14 cellular contexts compared by ENCODE assay signal in the genomic region with DNA sequence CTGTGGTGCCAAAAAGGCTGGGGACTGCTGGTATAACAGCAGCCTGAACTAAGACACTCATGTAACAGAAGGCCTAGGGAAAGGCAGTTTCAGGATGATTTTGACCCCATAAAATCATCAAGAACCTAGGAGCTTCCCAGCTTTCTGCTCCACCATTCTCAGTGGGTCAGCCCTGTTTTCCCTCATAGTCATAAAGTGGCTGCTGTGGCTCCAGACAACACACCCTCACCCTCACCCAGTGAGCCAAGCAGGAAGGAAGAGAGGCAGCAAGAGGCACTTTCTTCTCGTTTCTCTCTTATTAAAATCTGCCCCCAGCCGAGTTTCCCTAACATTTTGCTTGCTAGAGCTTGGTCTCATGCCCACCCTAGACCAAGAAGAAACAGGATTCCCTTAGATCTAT.
DNase-seq lines count a peak whose midpoint lies in the region; ATAC-seq, FAIRE-seq and TF ChIP-seq lines count a peak whose summit lies in the region.
"Had no signal": no experiment of that assay in that cellular context is flagged by ENCODE, and none has a peak within 500 bp of the region (broad histone marks: within the 10 kb centered on the region; RNA-seq: fewer than 3 reads in every experiment).

No MANE protein-coding gene starts in this region.

- TF ChIP-seq CTCF in K562 (IDR thresholded peaks at IDR 0.05 in 2 of 3, conservative IDR thresholded peaks at IDR 0.05 in 1 of 3; ENCODE audit: insufficient read depth in 2 of 3, low read depth in 1 of 3, low read length in 3 of 3) (no peak), thoracic aorta (IDR thresholded peaks at IDR 0.05) (no peak)

- H3K27ac ChIP-seq in HUES6 (ENCODE audit: low read depth, low read length) (peak overlapping the region; percentile 4; the same call in 1 of the 2 replicates), K562 (ENCODE audit: extremely low read depth, low read depth, low read length) (no peak overlapping the region), mesendoderm (ENCODE audit: low read depth, low read length) (no peak overlapping the region), thoracic aorta (peak overlapping the region; percentile 71 to 80)
- H3K27ac ChIP-seq: vagina had no signal

- peak overlapping the region; percentile 13 for H3K18ac ChIP-seq in mesendoderm (ENCODE audit: low read length)

- BruUV-seq in K562 (replicated peaks; lab: Mats Ljungman, UMichigan) = no TSS peak

- CTCF ChIA-PET in K562 (lab: Yijun Ruan, JAX; ENCODE audit: low intra/inter-chr PET ratio) = no interaction called here

- H2AK5ac ChIP-seq in mesendoderm (ENCODE audit: low read length) = no peak overlapping the region

- WGBS in K562 (ENCODE audit: insufficient coverage, low coverage, missing lambda C conversion rate) = no CpG with 5 or more reads among the region's 2 CpGs
- no CpG with 5 or more reads among the region's 2 CpGs for WGBS in mesendoderm (ENCODE audit: extremely low coverage, insufficient coverage, low lambda C conversion rate)

- no peak for TF ChIP-seq POLR2A in K562 (conservative IDR thresholded peaks at IDR 0.05)

- no peak overlapping the region for H3K56ac ChIP-seq in mesendoderm (ENCODE audit: low read length)

- no peaks in the 10 kb centered on the region for H3K79me1 ChIP-seq in mesendoderm (ENCODE audit: low read length)

- H3K4me1 ChIP-seq in HUES6 (ENCODE audit: control insufficient read depth, insufficient read depth, low read length) (peaks cover 17% of the 10 kb centered on the region; the same call in 1 of the 2 replicates), K562 (replicated peaks in 1 of 2; ENCODE audit: control insufficient read depth in 2 of 2, insufficient read depth in 2 of 2, low read length in 2 of 2) (peaks cover 9 to 21% of the 10 kb centered on the region in 2 experiments; a peak in 4 of 5 replicates), mesendoderm (ENCODE audit: control insufficient read depth, low read depth, low read length) (no peaks in the 10 kb centered on the region), thoracic aorta (ENCODE audit: control insufficient read depth in 1 of 2, low read depth in 2 of 2) (peaks cover 27 to 33% of the 10 kb centered on the region in 2 donors)

- no peaks in the 10 kb centered on the region for H4K20me1 ChIP-seq in K562 (replicated peaks; ENCODE audit: control insufficient read depth, insufficient read depth, low read length)

- intact Hi-C loops in K562 (cut with micrococcal nuclease) = no loop called here

- H2BK5ac ChIP-seq in mesendoderm (ENCODE audit: low read length) = no peak overlapping the region

- H4K5ac ChIP-seq in mesendoderm (ENCODE audit: low read length) = no peak overlapping the region

- no peak overlapping the region for H2AFZ ChIP-seq in K562 (ENCODE audit: low read depth, low read length)

- H3K4ac ChIP-seq in mesendoderm (ENCODE audit: low read depth, low read length) = no peak overlapping the region

- H3K27me3 ChIP-seq in HUES6 (ENCODE audit: control insufficient read depth, insufficient read depth, low read length) (no peaks in the 10 kb centered on the region), K562 (ENCODE audit: control insufficient read depth in 2 of 2, insufficient read depth in 2 of 2, low read length in 2 of 2) (no peaks in the 10 kb centered on the region), mesendoderm (ENCODE audit: insufficient read depth, low read length, poor library complexity) (no peaks in the 10 kb centered on the region), thoracic aorta (replicated peaks; ENCODE audit: insufficient read depth) (no peaks in the 10 kb centered on the region)
- H3K27me3 ChIP-seq: vagina had no signal

- H2BK120ac ChIP-seq in mesendoderm (ENCODE audit: low read depth, low read length) = no peak overlapping the region

- FAIRE-seq in K562 (lab: Jason Lieb, UNC) = no peak

- H3K79me2 ChIP-seq in K562 (ENCODE audit: control insufficient read depth, insufficient read depth, low read length) = no peaks in the 10 kb centered on the region
- H3K79me2 ChIP-seq in mesendoderm (ENCODE audit: control insufficient read depth, insufficient read depth, low read length) = no peaks in the 10 kb centered on the region

- H4K8ac ChIP-seq in mesendoderm (ENCODE audit: low read depth, low read length) = no peak overlapping the region

- no peak overlapping the region for H3K4me2 ChIP-seq in K562 (ENCODE audit: insufficient read depth, low read length)
- no peak overlapping the region for H3K4me2 ChIP-seq in mesendoderm (ENCODE audit: low read length)

- H3K23ac ChIP-seq in mesendoderm (ENCODE audit: low read length) = no peak overlapping the region

- H3K4me3 ChIP-seq in HUES6 (ENCODE audit: low read depth, low read length) (no peak overlapping the region), K562 (no peak overlapping the region), mesendoderm (ENCODE audit: low read length) (no peak overlapping the region), thoracic aorta (no peak overlapping the region)
- H3K4me3 ChIP-seq: prostate gland, vagina had no signal

- no peaks in the 10 kb centered on the region for H3K9me1 ChIP-seq in K562 (ENCODE audit: control insufficient read depth, insufficient read depth, low read length)

- H3K9me3 ChIP-seq in HUES6 (ENCODE audit: control insufficient read depth, insufficient read depth, low read depth, low read length) (no peaks in the 10 kb centered on the region; the same call in 1 of the 2 replicates), K562 (replicated peaks; ENCODE audit: control insufficient read depth, insufficient read depth, low read depth, low read length) (no peaks in the 10 kb centered on the region), thoracic aorta (no peaks in the 10 kb centered on the region)
- H3K9me3 ChIP-seq: prostate gland, vagina had no signal

- TF ChIP-seq RAD21 in K562 (CRISPR knock-in tag; conservative IDR thresholded peaks at IDR 0.05 in 1 of 2, IDR thresholded peaks at IDR 0.05 in 1 of 2) = no peak

- DNase-seq in K562 (ENCODE audit: extremely low read depth in 1 of 4, low spot score in 3 of 4) (no peak), mesendoderm (no peak), thoracic aorta (ENCODE audit: low spot score) (no peak), SIG-M5 (lab: John Stamatoyannopoulos, UW) (no peak), DMS114 treated with DMSO at 0.1 percent for 48 hours (lab: John Stamatoyannopoulos, UW; ENCODE audit: unreplicated experiment) (no peak)
- DNase-seq: activated CD4-positive, alpha-beta T cell treated with anti-CD3 and anti-CD28 coated beads, Interleukin-2, amount 50 U/mL, for 1 hour; activated naive CD4-positive, alpha-beta T cell treated with anti-CD3 and anti-CD28 coated beads, Interleukin-2, amount 50 U/mL, for 16 hours; NCI-H2081 treated with DMSO at 0.1 percent for 48 hours; NCI-H345; NCI-H82 had no signal

- H2BK15ac ChIP-seq in mesendoderm (replicated peaks; ENCODE audit: low read depth) = no peak overlapping the region

- H3K9ac ChIP-seq in HUES6 (ENCODE audit: low read length) = peak overlapping the region; percentile 2
- no peak overlapping the region for H3K9ac ChIP-seq in K562 (ENCODE audit: insufficient read depth in 1 of 2, low read depth in 2 of 2, low read length in 2 of 2)
- H3K9ac ChIP-seq in mesendoderm (ENCODE audit: low read length) = no peak overlapping the region

- ATAC-seq in K562 (no peak), thoracic aorta (ENCODE audit: insufficient number of reproducible peaks, low FRiP score, low read depth) (no peak), HG03139 (IDR thresholded peaks at IDR 0.05; ENCODE audit: unreplicated experiment) (no peak)

- in situ Hi-C loops in K562 (cut with MboI) = no loop called here

- POLR2A ChIA-PET in K562 (lab: Yijun Ruan, JAX) = interaction anchor here (1.0 kb wide), 1 partner anchor 25 kb away, joined by 4 read pairs; no protein-coding TSS in a partner anchor

- H3K36me3 ChIP-seq in HUES6 (ENCODE audit: control insufficient read depth, insufficient read depth, low read length) (no peaks in the 10 kb centered on the region), K562 (ENCODE audit: control insufficient read depth, insufficient read depth, low read length) (no peaks in the 10 kb centered on the region), mesendoderm (ENCODE audit: control insufficient read depth, insufficient read depth, low read length) (no peaks in the 10 kb centered on the region), thoracic aorta (no peaks in the 10 kb centered on the region)
- H3K36me3 ChIP-seq: prostate gland, vagina had no signal

- TF ChIP-seq EP300 in K562 (IDR thresholded peaks at IDR 0.05; ENCODE audit: low read length) = no peak

TF ChIP-seq in K562, 482 proteins besides CTCF, POLR2A, EP300 and RAD21:
- TF ChIP-seq BCOR (IDR thresholded peaks at IDR 0.05) (peak; percentile 64), ZBED1 (IDR thresholded peaks at IDR 0.05) (no peak), ZNF3 (CRISPR knock-in tag; IDR thresholded peaks at IDR 0.05) (no peak), SMARCA5 (IDR thresholded peaks at IDR 0.05) (peak; percentile 60; the same call in 1 of the 2 replicates), SRSF1 (IDR thresholded peaks at IDR 0.05; ENCODE audit: low read depth, low read length) (no peak), TAL1 (IDR thresholded peaks at IDR 0.05) (no peak), MTA3 (IDR thresholded peaks at IDR 0.05; ENCODE audit: borderline replicate concordance) (no peak), MCM2 (IDR thresholded peaks at IDR 0.05; ENCODE audit: low read depth) (no peak), SREBF1 (IDR thresholded peaks at IDR 0.05; ENCODE audit: borderline replicate concordance, low read depth, low read length) (no peak), ZNF444 (CRISPR knock-in tag; IDR thresholded peaks at IDR 0.05) (no peak), RBM25 (IDR thresholded peaks at IDR 0.05; ENCODE audit: low read depth, low read length, severe bottlenecking) (peak; percentile 94), FUS (optimal IDR thresholded peaks at IDR 0.05; ENCODE audit: low read depth, low read length) (no peak), ARNT (IDR thresholded peaks at IDR 0.05) (no peak), FOXA3 (CRISPR knock-in tag; conservative IDR thresholded peaks at IDR 0.05 in 1 of 2, IDR thresholded peaks at IDR 0.05 in 1 of 2) (no peak), CBFB (CRISPR knock-in tag; IDR thresholded peaks at IDR 0.05) (no peak), TCFL5 (CRISPR knock-in tag; conservative IDR thresholded peaks at IDR 0.05) (no peak), ZC3H8 (IDR thresholded peaks at IDR 0.05) (no peak)
- TF ChIP-seq, protein P1, sequence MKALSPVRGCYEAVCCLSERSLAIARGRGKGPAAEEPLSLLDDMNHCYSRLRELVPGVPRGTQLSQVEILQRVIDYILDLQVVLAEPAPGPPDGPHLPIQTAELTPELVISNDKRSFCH (CRISPR knock-in tag; IDR thresholded peaks at IDR 0.05) = no peak
- TF ChIP-seq, protein P1 (tag; IDR thresholded peaks at IDR 0.05) = no peak
- TF ChIP-seq, protein P2, sequence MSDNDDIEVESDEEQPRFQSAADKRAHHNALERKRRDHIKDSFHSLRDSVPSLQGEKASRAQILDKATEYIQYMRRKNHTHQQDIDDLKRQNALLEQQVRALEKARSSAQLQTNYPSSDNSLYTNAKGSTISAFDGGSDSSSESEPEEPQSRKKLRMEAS (CRISPR knock-in tag; IDR thresholded peaks at IDR 0.05) = no peak

Comparison
In these comparisons a context has a peak if more than half of its experiments do, and no peak if none do; other contexts are left out.
1. H3K27ac ChIP-seq: peak in HUES6 (single experiment) and thoracic aorta (2 of 2); none in K562 (single experiment) and mesendoderm (single experiment).